ENCODE assay signal across 8 cellular contexts in the genomic region with DNA sequence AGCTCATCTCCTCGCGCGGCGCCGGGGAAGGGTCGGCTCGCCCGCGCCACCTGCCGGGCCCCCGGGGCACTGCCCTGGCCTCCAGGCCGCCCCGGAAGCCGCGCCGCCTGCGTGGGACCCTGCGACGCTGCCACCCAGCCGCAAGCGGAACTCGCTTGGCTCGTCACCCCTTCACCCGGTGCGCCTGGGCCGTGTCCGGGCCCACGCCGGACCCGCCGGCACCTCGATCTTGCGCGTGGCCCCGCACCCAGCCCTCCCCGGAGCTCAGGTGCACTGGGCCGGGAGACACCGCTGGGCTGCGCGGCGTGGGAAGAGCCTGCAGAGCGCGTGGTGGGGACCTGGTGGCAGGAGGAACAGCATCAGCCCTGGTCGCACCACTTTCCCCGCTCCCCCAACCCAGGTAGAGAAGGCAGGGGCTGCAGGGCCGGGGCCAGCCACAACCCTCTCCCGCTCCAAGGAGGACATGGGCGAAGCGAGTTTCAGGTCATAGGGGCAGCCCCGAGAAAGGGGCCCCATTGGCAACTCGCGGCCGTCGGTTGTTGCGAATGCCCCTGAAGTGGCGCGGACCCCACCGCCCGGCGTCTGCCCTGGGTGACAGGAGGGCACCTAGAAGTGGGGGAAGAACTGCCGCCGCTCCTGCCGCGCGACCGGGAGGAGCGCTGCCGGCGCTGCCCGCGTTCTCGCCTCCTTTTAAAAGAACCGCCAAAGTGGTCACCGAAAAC. TPM values are rescaled to one million over a fixed set of nuclear protein-coding genes. Genes with fewer than 3 reads are reported as not detected.
DNase-seq lines count a peak whose midpoint lies in the region; ATAC-seq, FAIRE-seq and TF ChIP-seq lines count a peak whose summit lies in the region.

No MANE protein-coding gene starts in this region.

- H3K4me1 Mint-ChIP-seq in activated CD4-positive, alpha-beta T cell treated with anti-CD3 and anti-CD28 coated beads, Interleukin-2, amount 10 ng/mL, durations not matched to agents 7 days and 5 days, result peaks cover 35% of the 10 kb centered on the region

- WGBS in A549 (ENCODE audit: missing lambda C conversion rate), result 4% methylated on average over 12 of the region's 74 CpGs
- WGBS in lung, 2 donors, result 0 to 1% methylated on average over 61 to 74 of the region's 74 CpGs

- H3K4me3 ChIP-seq in A549 (peak overlapping the region; percentile 93), dorsolateral prefrontal cortex (peak overlapping the region; percentile 62 to 98 (median 91)), lung (peak overlapping the region; percentile 78)

- CTCF ChIA-PET in A549 (lab: Yijun Ruan, JAX), result interaction anchor here (0.5 to 8.4 kb wide), 71 partner anchors 11 to 346 kb away, joined by 3 to 110 read pairs (median 4); a partner anchor contains a TSS
- CTCF ChIA-PET in activated CD4-positive, alpha-beta T cell treated with anti-CD3 and anti-CD28 coated beads, Interleukin-2, amount 10 ng/mL, durations not matched to agents 7 days and 5 days (lab: Charles Lee), result interaction anchor here (0.6 to 4.4 kb wide), 71 partner anchors 10 to 466 kb away, joined by 3 to 115 read pairs (median 4); a partner anchor contains a TSS

- H3K9me3 ChIP-seq in A549 (no peaks in the 10 kb centered on the region), lung (ENCODE audit: control insufficient read depth in 2 of 2, insufficient read depth in 1 of 2, low read length in 1 of 2) (no peaks in the 10 kb centered on the region)

- TF ChIP-seq CTCF in A549 (IDR thresholded peaks at IDR 0.05), result peak; percentile 92
- TF ChIP-seq CTCF in dorsolateral prefrontal cortex (IDR thresholded peaks at IDR 0.05 in 54 of 56, conservative IDR thresholded peaks at IDR 0.05 in 2 of 56; ENCODE audit: low read depth in 1 of 56, partially characterized antibody in 56 of 56), result peak; percentile 34 to 94 (median 73)
- peak; percentile 57 for TF ChIP-seq CTCF in lung (IDR thresholded peaks at IDR 0.05; ENCODE audit: control extremely low read depth, extremely low read depth)

- H3K27ac ChIP-seq in A549 (peak overlapping the region; percentile 95 to 96), dorsolateral prefrontal cortex (peak overlapping the region in 56 of 59 donors; percentile 10 to 97 (median 84)), lung (ENCODE audit: low read depth in 1 of 2, low read length in 1 of 2) (peak overlapping the region; percentile 75 to 95)

- ATAC-seq in A549, result peak; percentile 61 to 63
- ATAC-seq in GM18517 (IDR thresholded peaks at IDR 0.05; ENCODE audit: unreplicated experiment), result peak; percentile 63
- peak; percentile 62 for ATAC-seq in HG03039 (IDR thresholded peaks at IDR 0.05; ENCODE audit: unreplicated experiment)
- ATAC-seq in lung (ENCODE audit: insufficient read depth, low FRiP score), result peak; percentile 87

- H3K4me3 Mint-ChIP-seq in activated CD4-positive, alpha-beta T cell treated with anti-CD3 and anti-CD28 coated beads, Interleukin-2, amount 10 ng/mL, durations not matched to agents 7 days and 5 days, result peak overlapping the region; percentile 78

- no peak for FAIRE-seq in A549 (lab: Jason Lieb, UNC)

- intact Hi-C loops in dorsolateral prefrontal cortex (cut with DNase I), result loop anchor here in 1 of 2 donors (1.0 to 5.0 kb wide), 2 partner anchors 18 to 136 kb away; a partner anchor contains a TSS

- peak; percentile 16 to 49; a peak in 3 of 5 replicates for TF ChIP-seq RAD21 in A549 (conservative IDR thresholded peaks at IDR 0.05 in 1 of 2, IDR thresholded peaks at IDR 0.05 in 1 of 2)

- H3K36me3 Mint-ChIP-seq in activated CD4-positive, alpha-beta T cell treated with anti-CD3 and anti-CD28 coated beads, Interleukin-2, amount 10 ng/mL, durations not matched to agents 7 days and 5 days (ENCODE audit: low read depth), result peaks cover 23% of the 10 kb centered on the region

- DNase-seq in A549 (ENCODE audit: low read depth in 1 of 2, low spot score in 1 of 2), result peak; percentile 80 to 91
- peak; percentile 90 for DNase-seq in NCI-H345 (lab: John Stamatoyannopoulos, UW)
- DNase-seq in activated CD4-positive, alpha-beta T cell treated with anti-CD3 and anti-CD28 coated beads, Interleukin-2, amount 10 ng/mL, durations not matched to agents 7 days and 5 days, result peak; percentile 85
- peak; percentile 40 to 87 (median 70) for DNase-seq in dorsolateral prefrontal cortex
- peak; percentile 80 for DNase-seq in lung (ENCODE audit: low spot score)
- DNase-seq in stimulated activated CD4-positive, alpha-beta T cell treated with anti-CD3 and anti-CD28 coated beads, TNF-alpha, amount 100 ng/mL, for 48 hours (ENCODE audit: low read depth in 3 of 3), result peak; percentile 74 to 84 (median 79)

- POLR2A ChIA-PET in A549 (lab: Yijun Ruan, JAX), result interaction anchor here (0.6 to 3.5 kb wide), 15 partner anchors 10 to 399 kb away, joined by 3 to 86 read pairs (median 4); a partner anchor contains a TSS
- POLR2A ChIA-PET in activated CD4-positive, alpha-beta T cell treated with anti-CD3 and anti-CD28 coated beads, Interleukin-2, amount 10 ng/mL, durations not matched to agents 7 days and 5 days (lab: Charles Lee), result interaction anchor here (0.6 to 1.8 kb wide), 6 partner anchors 9 to 141 kb away, joined by 3 to 20 read pairs (median 6); a partner anchor contains a TSS

- no peaks in the 10 kb centered on the region for H3K27me3 Mint-ChIP-seq in activated CD4-positive, alpha-beta T cell treated with anti-CD3 and anti-CD28 coated beads, Interleukin-2, amount 10 ng/mL, durations not matched to agents 7 days and 5 days

- H3K4me1 ChIP-seq in A549 (peaks cover 26% of the 10 kb centered on the region), lung (ENCODE audit: control insufficient read depth in 2 of 2, insufficient read depth in 2 of 2, low read length in 2 of 2) (peaks cover 0 to 3% of the 10 kb centered on the region in 2 donors)

- H3K4me2 ChIP-seq in A549, result peak overlapping the region; percentile 95

- H3K27me3 ChIP-seq in dorsolateral prefrontal cortex, result no peaks in the 10 kb centered on the region
- H3K27me3 ChIP-seq in lung (ENCODE audit: control insufficient read depth, insufficient read depth), result no peaks in the 10 kb centered on the region

- peaks cover 0 to 14% of the 10 kb centered on the region in 2 donors for H3K36me3 ChIP-seq in lung (ENCODE audit: control insufficient read depth in 2 of 2, insufficient read depth in 2 of 2, low read length in 2 of 2)

- peak overlapping the region; percentile 84 for H3K27ac Mint-ChIP-seq in activated CD4-positive, alpha-beta T cell treated with anti-CD3 and anti-CD28 coated beads, Interleukin-2, amount 10 ng/mL, durations not matched to agents 7 days and 5 days

- H3K9me3 Mint-ChIP-seq in activated CD4-positive, alpha-beta T cell treated with anti-CD3 and anti-CD28 coated beads, Interleukin-2, amount 10 ng/mL, durations not matched to agents 7 days and 5 days, result no peaks in the 10 kb centered on the region

- TF ChIP-seq POLR2A in A549 (IDR thresholded peaks at IDR 0.05; ENCODE audit: low read length), result peak; percentile 78

- no peak for TF ChIP-seq EP300 in A549 (IDR thresholded peaks at IDR 0.05)

TF ChIP-seq in A549, 52 proteins besides CTCF, POLR2A, EP300 and RAD21 (continues in another document):
- 0 out of 2 replicates have a peak, but pooled peaks have one; percentile 29 for TF ChIP-seq TFCP2L1 (CRISPR knock-in tag; IDR thresholded peaks at IDR 0.05)
- no peak for TF ChIP-seq CBX2 (IDR thresholded peaks at IDR 0.05; ENCODE audit: borderline replicate concordance, low read depth)

RNA-seq across cellular contexts. Expression of a gene that starts 0.4 kb away (rescaled TPM):
- polyA plus RNA-seq in A549 (2011; rRNA removed), result 61.0 and 71.4 TPM in 2 replicates
- 57.0 and 65.8 TPM in 2 replicates for polyA plus RNA-seq in A549 (2012; cell fraction: cytosol; rRNA removed)
- polyA plus RNA-seq in A549 (2012; cell fraction: nucleus; rRNA removed), result 46.6 and 47.8 TPM in 2 replicates
- polyA plus RNA-seq in A549 (2017; fragmentation: RNase III; extraction: RNeasy Plus Mini Kit Qiagen cat#74134 plus additional on column Dnase treatment), result 22.2 to 24.6 TPM (median 23.9 TPM) in 3 replicates
- polyA minus RNA-seq in A549 (2011; rRNA and poly(A)+ RNA removed), result 70.5 and 70.8 TPM in 2 replicates
- 10 to 100 TPM; 44.4 to 44.6 TPM for total RNA-seq in activated CD4-positive, alpha-beta T cell treated with anti-CD3 and anti-CD28 coated beads, Interleukin-2, amount 10 ng/mL, durations not matched to agents 7 days and 5 days
- total RNA-seq in dorsolateral prefrontal cortex, result 10 to 100 TPM in 111 of 120 experiments, 1 to 10 TPM in 9; 7.9 to 31.1 (median 15.6) TPM
- 10 to 100 TPM in 1 of 2 donors, 1 to 10 TPM in 1; 9.7 to 32.8 TPM for total RNA-seq in lung
- 10 to 100 TPM; 13.2 to 34.8 TPM for polyA plus RNA-seq in lung

RNA-seq across cellular contexts. Expression of a gene that starts 9.7 kb away (rescaled TPM):
- polyA plus RNA-seq in A549 (2011; rRNA removed) (144 and 157 TPM in 2 replicates), A549 (2017; fragmentation: RNase III; extraction: RNeasy Plus Mini Kit Qiagen cat#74134 plus additional on column Dnase treatment) (161 to 164 TPM (median 163 TPM) in 3 replicates), lung (10 to 100 TPM; 46.9 to 61.7 TPM)
- 148 and 176 TPM in 2 replicates for polyA plus RNA-seq in A549 (2012; cell fraction: cytosol; rRNA removed)
- 91.3 and 93.4 TPM in 2 replicates for polyA plus RNA-seq in A549 (2012; cell fraction: nucleus; rRNA removed)
- 76.8 and 97.2 TPM in 2 replicates for polyA minus RNA-seq in A549 (2011; rRNA and poly(A)+ RNA removed)
- total RNA-seq in activated CD4-positive, alpha-beta T cell treated with anti-CD3 and anti-CD28 coated beads, Interleukin-2, amount 10 ng/mL, durations not matched to agents 7 days and 5 days, result 10 to 100 TPM; 35.4 to 38.2 TPM
- total RNA-seq in dorsolateral prefrontal cortex (10 to 100 TPM; 33.7 to 71.4 (median 51.1) TPM), lung (10 to 100 TPM; 40.0 to 54.6 TPM)

RNA-seq across cellular contexts. Expression of a gene that starts 10.0 kb away (rescaled TPM):
- polyA plus RNA-seq in A549 (2011; rRNA removed) (40.9 and 43.6 TPM in 2 replicates), A549 (2017; fragmentation: RNase III; extraction: RNeasy Plus Mini Kit Qiagen cat#74134 plus additional on column Dnase treatment) (34.5 to 42.8 TPM (median 35.8 TPM) in 3 replicates), lung (10 to 100 TPM; 26.4 to 35.9 TPM)
- 33.7 and 38.1 TPM in 2 replicates for polyA plus RNA-seq in A549 (2012; cell fraction: cytosol; rRNA removed)
- 183 and 227 TPM in 2 replicates for polyA plus RNA-seq in A549 (2012; cell fraction: nucleus; rRNA removed)
- 66.4 and 91.5 TPM in 2 replicates for polyA minus RNA-seq in A549 (2011; rRNA and poly(A)+ RNA removed)
- 10 to 100 TPM; 80.2 to 86.1 TPM for total RNA-seq in activated CD4-positive, alpha-beta T cell treated with anti-CD3 and anti-CD28 coated beads, Interleukin-2, amount 10 ng/mL, durations not matched to agents 7 days and 5 days
- total RNA-seq in dorsolateral prefrontal cortex (10 to 100 TPM; 41.9 to 89.7 (median 60.2) TPM), lung (10 to 100 TPM; 22.8 to 42.4 TPM)

RNA-seq across cellular contexts. Expression of a gene that starts 17.8 kb away (rescaled TPM):
- polyA plus RNA-seq in A549 (2011; rRNA removed) (14.8 and 15.3 TPM in 2 replicates), A549 (2017; fragmentation: RNase III; extraction: RNeasy Plus Mini Kit Qiagen cat#74134 plus additional on column Dnase treatment) (13.7 to 16.4 TPM (median 14.9 TPM) in 3 replicates), lung (10 to 100 TPM; 22.2 to 25.7 TPM)
- 32.0 and 35.2 TPM in 2 replicates for polyA plus RNA-seq in A549 (2012; cell fraction: cytosol; rRNA removed)
- polyA plus RNA-seq in A549 (2012; cell fraction: nucleus; rRNA removed), result 27.7 and 28.9 TPM in 2 replicates
- polyA minus RNA-seq in A549 (2011; rRNA and poly(A)+ RNA removed), result 14.5 and 15.7 TPM in 2 replicates
- 10 to 100 TPM; 27.6 to 30.5 TPM for total RNA-seq in activated CD4-positive, alpha-beta T cell treated with anti-CD3 and anti-CD28 coated beads, Interleukin-2, amount 10 ng/mL, durations not matched to agents 7 days and 5 days
- total RNA-seq in dorsolateral prefrontal cortex (10 to 100 TPM in 116 of 120 experiments, 1 to 10 TPM in 4; 8.5 to 25.5 (median 15.6) TPM), lung (10 to 100 TPM in 1 of 2 donors, 1 to 10 TPM in 1; 9.8 to 27.4 TPM)

Comparison
In these comparisons a context has a peak if more than half of its experiments do, and no peak if none do; other contexts are left out.
1. Peak in every context shown above with its lines: DNase-seq, ATAC-seq, H3K4me3 ChIP-seq and H3K27ac ChIP-seq.